1 cellular context compared by ENCODE assay signal in genomic region chr5:177546262-177546741, GRCh38.
TF ChIP-seq lines count a peak whose summit lies in the region.

No MANE protein-coding gene starts in this region.

TF ChIP-seq in K562, 482 proteins besides CTCF, POLR2A, EP300 and RAD21 (continued from another document):
- no peak for TF ChIP-seq MAZ (CRISPR knock-in tag; conservative IDR thresholded peaks at IDR 0.05 in 1 of 2, IDR thresholded peaks at IDR 0.05 in 1 of 2)
- no peak for TF ChIP-seq ZNF41 (CRISPR knock-in tag; conservative IDR thresholded peaks at IDR 0.05)
- no peak for TF ChIP-seq GATA2 (CRISPR knock-in tag; IDR thresholded peaks at IDR 0.05)
- TF ChIP-seq IRF9 (tag; IDR thresholded peaks at IDR 0.05) = no peak
- peak; percentile 93 for TF ChIP-seq FOSL1 (tag; conservative IDR thresholded peaks at IDR 0.05)
- TF ChIP-seq CEBPG (CRISPR knock-in tag; IDR thresholded peaks at IDR 0.05) = peak; percentile 48; the same call in 1 of the 2 replicates
- peak in 1 of 2 experiments; percentile 54; a peak in 1 of 4 replicates for TF ChIP-seq CEBPG (tag; conservative IDR thresholded peaks at IDR 0.05 in 1 of 2, IDR thresholded peaks at IDR 0.05 in 1 of 2)
- no peak for TF ChIP-seq PBX2 (CRISPR knock-in tag; IDR thresholded peaks at IDR 0.05; ENCODE audit: low read depth)
- no peak for TF ChIP-seq PBX2 (tag; conservative IDR thresholded peaks at IDR 0.05; ENCODE audit: low read depth)
- peak; percentile 11; the same call in 1 of the 2 replicates for TF ChIP-seq SOX6 (IDR thresholded peaks at IDR 0.05)
- peak; percentile 85 to 89 for TF ChIP-seq KDM1A (IDR thresholded peaks at IDR 0.05)
- TF ChIP-seq SMARCA4 (IDR thresholded peaks at IDR 0.05) = 0 out of 2 replicates have a peak, but pooled peaks have one; percentile 39
- no peak for TF ChIP-seq PPARD (CRISPR knock-in tag; IDR thresholded peaks at IDR 0.05)
- no peak for TF ChIP-seq ZNF77 (CRISPR knock-in tag; IDR thresholded peaks at IDR 0.05)
- no peak for TF ChIP-seq HNRNPH1 (optimal IDR thresholded peaks at IDR 0.05; ENCODE audit: low read depth, low read length)
- peak; percentile 8; the same call in 1 of the 2 replicates for TF ChIP-seq TEAD4 (IDR thresholded peaks at IDR 0.05; ENCODE audit: low read length)
- no peak for TF ChIP-seq TEAD4 (CRISPR knock-in tag; IDR thresholded peaks at IDR 0.05; ENCODE audit: borderline replicate concordance)
- no peak for TF ChIP-seq TBL1XR1 (IDR thresholded peaks at IDR 0.05; ENCODE audit: low read length in 2 of 2)
- TF ChIP-seq JUND (IDR thresholded peaks at IDR 0.05; ENCODE audit: borderline replicate concordance, low read depth, low read length) = peak; percentile 89
- TF ChIP-seq JUND (tag; IDR thresholded peaks at IDR 0.05; ENCODE audit: borderline replicate concordance, low read depth, low read length) = peak; percentile 63; the same call in 1 of the 3 replicates
- TF ChIP-seq JUN (IDR thresholded peaks at IDR 0.05; ENCODE audit: borderline replicate concordance, low read depth, low read length) = peak; percentile 75
- TF ChIP-seq JUN (CRISPR knock-in tag; IDR thresholded peaks at IDR 0.05; ENCODE audit: borderline replicate concordance) = no peak
- TF ChIP-seq ZNF134 (CRISPR knock-in tag; conservative IDR thresholded peaks at IDR 0.05) = no peak
- TF ChIP-seq ZNF431 (CRISPR knock-in tag; IDR thresholded peaks at IDR 0.05) = no peak
- TF ChIP-seq BRF2 (IDR thresholded peaks at IDR 0.05; ENCODE audit: borderline replicate concordance, insufficient read depth, insufficient read length) = no peak
- peak; percentile 59; the same call in 1 of the 2 replicates for TF ChIP-seq HDAC2 (IDR thresholded peaks at IDR 0.05)
- TF ChIP-seq NFE2L1 (tag; IDR thresholded peaks at IDR 0.05; ENCODE audit: borderline replicate concordance, low read depth) = no peak
- TF ChIP-seq HBP1 (CRISPR knock-in tag; IDR thresholded peaks at IDR 0.05) = no peak
- no peak for TF ChIP-seq NFRKB (IDR thresholded peaks at IDR 0.05; ENCODE audit: low read depth)
- TF ChIP-seq IRF2 (CRISPR knock-in tag; IDR thresholded peaks at IDR 0.05) = no peak
TF ChIP-seq in K562: peak in this region for 17.
